In the genomic region with DNA sequence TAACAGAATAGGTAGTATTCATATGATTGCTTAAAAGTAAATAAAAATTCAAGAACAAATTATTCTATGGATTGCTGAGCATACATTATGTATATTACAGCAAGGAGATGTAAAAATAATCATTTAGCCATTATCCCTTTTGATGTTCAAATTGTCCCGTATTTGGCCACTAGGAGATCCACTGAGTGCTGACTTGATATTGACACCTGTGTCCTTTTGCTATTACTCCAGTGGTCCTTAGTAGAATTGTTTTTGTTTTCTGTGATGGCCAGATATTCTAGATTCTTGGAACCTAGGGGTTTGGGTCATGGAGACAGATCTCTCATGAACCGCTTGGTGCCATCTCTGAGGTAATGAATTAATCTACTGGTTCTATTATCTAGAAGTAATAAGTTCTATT, we compare ENCODE assay signal across 9 cellular contexts. TPM values are rescaled to one million over a fixed set of nuclear protein-coding genes. Genes with fewer than 3 reads are reported as not detected.
A peak's percentile ranks its signal among the peaks of the same experiment; 100 is the strongest.
DNase-seq lines count a peak whose midpoint lies in the region; FAIRE-seq and TF ChIP-seq lines count a peak whose summit lies in the region.
"Had no signal": no experiment of that assay in that cellular context is flagged by ENCODE, and none has a peak within 500 bp of the region (broad histone marks: within the 10 kb centered on the region; RNA-seq: fewer than 3 reads in every experiment).

No MANE protein-coding gene starts in this region.

- no peaks in the 10 kb centered on the region for H3F3A ChIP-seq in OCI-LY1 (ENCODE audit: insufficient read depth, low read length)

- H3K9me3 ChIP-seq in OCI-LY1 (ENCODE audit: low read length) (no peaks in the 10 kb centered on the region), small intestine (ENCODE audit: control insufficient read depth, low read depth) (no peaks in the 10 kb centered on the region)
- H3K9me3 ChIP-seq: prostate gland had no signal

- H3K79me2 ChIP-seq in OCI-LY1 (ENCODE audit: insufficient read depth, low read length): peaks cover 6% of the 10 kb centered on the region

- H3K27me3 ChIP-seq in OCI-LY1 (ENCODE audit: insufficient read depth, low read length) (no peaks in the 10 kb centered on the region), small intestine (ENCODE audit: control insufficient read depth in 2 of 2, insufficient read depth in 2 of 2, low read length in 2 of 2) (no peaks in the 10 kb centered on the region)

- H3K9ac ChIP-seq in OCI-LY1 (ENCODE audit: low read length): no peak overlapping the region

- H3K4me2 ChIP-seq in OCI-LY1 (ENCODE audit: low read length): no peak overlapping the region

- H3K27ac ChIP-seq in OCI-LY1 (ENCODE audit: low read depth, low read length, poor library complexity, severe bottlenecking) (no peak overlapping the region), small intestine (ENCODE audit: low read depth in 1 of 2, low read length in 1 of 2) (no peak overlapping the region)
- H3K27ac ChIP-seq: prostate gland had no signal

- TF ChIP-seq CTCF in OCI-LY1 (IDR thresholded peaks at IDR 0.05; ENCODE audit: low read length) (peak; percentile 44; the same call in 1 of the 2 replicates), epithelial cell of proximal tubule (conservative IDR thresholded peaks at IDR 0.05; ENCODE audit: low read depth, low read length) (peak; percentile 46), GM10266 (IDR thresholded peaks at IDR 0.05; ENCODE audit: control insufficient read depth, insufficient read depth, low read depth, missing control alignments) (no peak)

- no peaks in the 10 kb centered on the region for H4K20me1 ChIP-seq in OCI-LY1 (ENCODE audit: insufficient read depth, low read length)

- H3K4me3 ChIP-seq in OCI-LY1 (ENCODE audit: low read depth, low read length, poor library complexity, severe bottlenecking) (no peak overlapping the region), epithelial cell of proximal tubule (ENCODE audit: low read depth, low read length) (no peak overlapping the region), small intestine (ENCODE audit: low read depth in 1 of 2, low read length in 2 of 2) (no peak overlapping the region)
- H3K4me3 ChIP-seq: prostate gland had no signal

- H3K9me2 ChIP-seq in OCI-LY1 (ENCODE audit: low read depth, low read length): no peaks in the 10 kb centered on the region

- no peak for FAIRE-seq in small intestine (lab: Jason Lieb, UNC)

- DNase-seq in NCI-H748 (lab: John Stamatoyannopoulos, UW; ENCODE audit: unreplicated experiment) (peak; percentile 1), NCI-H748 treated with DMSO at 0.1 percent for 48 hours (lab: John Stamatoyannopoulos, UW) (no peak), epithelial cell of proximal tubule (ENCODE audit: low read depth) (no peak), small intestine (peak; percentile 9), nucleus accumbens (lab: John Stamatoyannopoulos, UW) (no peak), hippocampal formation (lab: John Stamatoyannopoulos, UW) (no peak), GM10266 (ENCODE audit: extremely low spot score) (no peak)

- H3K4me1 ChIP-seq in OCI-LY1 (ENCODE audit: insufficient read depth, low read length, severe bottlenecking) (no peaks in the 10 kb centered on the region), small intestine (ENCODE audit: control insufficient read depth in 2 of 2, insufficient read depth in 1 of 2, low read depth in 1 of 2, low read length in 1 of 2) (no peaks in the 10 kb centered on the region)
- H3K4me1 ChIP-seq: prostate gland had no signal

- WGBS in small intestine, 3 donors: 88 to 97% (median 96%) methylated on average over 2 of the region's 2 CpGs

- H3K36me3 ChIP-seq in OCI-LY1 (ENCODE audit: insufficient read depth, low read length): peaks cover 59% of the 10 kb centered on the region
- peaks cover 0 to 10% of the 10 kb centered on the region in 2 donors for H3K36me3 ChIP-seq in small intestine (ENCODE audit: control insufficient read depth in 2 of 2, insufficient read depth in 2 of 2, low read length in 2 of 2)
- H3K36me3 ChIP-seq: prostate gland had no signal

- no peak overlapping the region for H2AFZ ChIP-seq in OCI-LY1 (ENCODE audit: low read length)

RNA-seq across cellular contexts. Expression of a gene that starts 16.8 kb away (rescaled TPM):
- 79.4 and 105 TPM in 2 replicates for total RNA-seq in epithelial cell of proximal tubule
- polyA plus RNA-seq in small intestine: 10 to 100 TPM in 1 of 3 donors, 1 to 10 TPM in 2; 7.8 to 19.9 (median 8.7) TPM

RNA-seq across cellular contexts. Expression of a gene that starts 28.4 kb away (rescaled TPM):
- 102 and 129 TPM in 2 replicates for total RNA-seq in epithelial cell of proximal tubule
- polyA plus RNA-seq in small intestine: 10 to 100 TPM; 63.8 to 90.1 (median 85.2) TPM

RNA-seq across cellular contexts. Expression of a gene that starts 51.4 kb away (rescaled TPM):
- 12.2 and 13.2 TPM in 2 replicates for total RNA-seq in epithelial cell of proximal tubule
- polyA plus RNA-seq in small intestine: 1 to 10 TPM; 4.9 to 6.5 (median 5.7) TPM

Comparison
In these comparisons a context has a peak if more than half of its experiments do, and no peak if none do; other contexts are left out.
1. DNase-seq: peak in NCI-H748 (single experiment) and small intestine (single experiment); none in NCI-H748 treated with DMSO at 0.1 percent for 48 hours (single experiment), epithelial cell of proximal tubule (single experiment), nucleus accumbens (0 of 56), hippocampal formation (0 of 2) and GM10266 (single experiment).